ENCODE assay signal across 32 cellular contexts in genomic region chr1:156589546-156589945, GRCh38. TPM values are rescaled to one million over a fixed set of nuclear protein-coding genes. Genes with fewer than 3 reads are reported as not detected.
"Had no signal": no experiment of that assay in that cellular context is flagged by ENCODE, and none has a peak within 500 bp of the region (broad histone marks: within the 10 kb centered on the region; RNA-seq: fewer than 3 reads in every experiment).

No MANE protein-coding gene starts in this region.

- H3K4me1 ChIP-seq: uterus had no signal

- H3K9me3 ChIP-seq: neutrophil, pancreas, prostate gland, right lobe of liver, sigmoid colon, stomach, thoracic aorta, thyroid gland, tibial nerve, upper lobe of right lung, uterus had no signal

- H3K27ac ChIP-seq: neutrophil, pancreas, prostate gland, right lobe of liver, stomach, thoracic aorta, thyroid gland, tibial nerve, upper lobe of right lung, uterus had no signal

- FAIRE-seq: pancreas, small intestine had no signal

- H3K4me3 ChIP-seq: pancreas, prostate gland, right lobe of liver, sigmoid colon, stomach, thoracic aorta, thyroid gland, tibial nerve, upper lobe of right lung, uterus had no signal

- H3K27me3 ChIP-seq: neutrophil, pancreas, right lobe of liver, sigmoid colon, stomach, thyroid gland, tibial nerve, upper lobe of right lung, uterus had no signal

- H3K36me3 ChIP-seq: neutrophil, pancreas, prostate gland, thoracic aorta, uterus had no signal

- DNase-seq: naive thymus-derived CD8-positive, alpha-beta T cell; nephron progenitor cell; nucleus accumbens; pancreas; right cardiac atrium; right lobe of liver; sigmoid colon; small intestine; stimulated activated CD4-positive, alpha-beta T cell treated with anti-CD3 and anti-CD28 coated beads, Interleukin-15, amount 100 ng/mL, for 24 hours; stimulated activated CD4-positive, alpha-beta T cell treated with anti-CD3 and anti-CD28 coated beads, Interleukin-2, amount 100 ng/mL, for 24 hours; stimulated activated CD4-positive, alpha-beta T cell treated with anti-CD3 and anti-CD28 coated beads, Interleukin-2, amount 100 ng/mL, for 48 hours; stimulated activated CD4-positive, alpha-beta T cell treated with anti-CD3 and anti-CD28 coated beads, Interleukin-4, amount 100 ng/mL, for 24 hours; stimulated activated naive B cell treated with anti-CD40 and anti-IgM and Interleukin-4, amounts not matched to agents 10 μg/mL and 1 μg/mL and 100 μg/mL, for 72 hours; stimulated activated naive CD4-positive, alpha-beta T cell treated with Interleukin-2 at 50 U/mL for 16 hours; stomach; thyroid gland; upper lobe of right lung; uterus had no signal

RNA-seq across cellular contexts. Expression of gene TTC24, which starts 10.0 kb away (rescaled TPM):
- total RNA-seq: neural crest cell, omental fat pad, osteocyte, pancreas, posterior vena cava, prostate gland, renal cortical epithelial cell, right cardiac atrium, sigmoid colon, skeletal muscle tissue, subcutaneous adipose tissue, temporal lobe, thoracic aorta, tibial nerve, upper lobe of right lung, urinary bladder, uterus had no signal
- polyA plus RNA-seq: pancreas, right cardiac atrium, stomach had no signal

RNA-seq across cellular contexts. Expression of gene IQGAP3, which starts 17.2 kb away (rescaled TPM):
- polyA plus RNA-seq: naive thymus-derived CD8-positive, alpha-beta T cell had no signal

RNA-seq across cellular contexts. Expression of gene HAPLN2, which starts 29.7 kb away (rescaled TPM):
- total RNA-seq: natural killer cell treated with Interleukin-12 subunit alpha and Interleukin-12 subunit beta and Interleukin-15 and Interleukin-18, amount 100 ng/mL, for 72 hours; pancreas; renal cortical epithelial cell; right lobe of liver; stomach; urinary bladder had no signal
- polyA plus RNA-seq: naive thymus-derived CD8-positive, alpha-beta T cell had no signal
